8 cellular contexts compared by ENCODE assay signal in the genomic region with DNA sequence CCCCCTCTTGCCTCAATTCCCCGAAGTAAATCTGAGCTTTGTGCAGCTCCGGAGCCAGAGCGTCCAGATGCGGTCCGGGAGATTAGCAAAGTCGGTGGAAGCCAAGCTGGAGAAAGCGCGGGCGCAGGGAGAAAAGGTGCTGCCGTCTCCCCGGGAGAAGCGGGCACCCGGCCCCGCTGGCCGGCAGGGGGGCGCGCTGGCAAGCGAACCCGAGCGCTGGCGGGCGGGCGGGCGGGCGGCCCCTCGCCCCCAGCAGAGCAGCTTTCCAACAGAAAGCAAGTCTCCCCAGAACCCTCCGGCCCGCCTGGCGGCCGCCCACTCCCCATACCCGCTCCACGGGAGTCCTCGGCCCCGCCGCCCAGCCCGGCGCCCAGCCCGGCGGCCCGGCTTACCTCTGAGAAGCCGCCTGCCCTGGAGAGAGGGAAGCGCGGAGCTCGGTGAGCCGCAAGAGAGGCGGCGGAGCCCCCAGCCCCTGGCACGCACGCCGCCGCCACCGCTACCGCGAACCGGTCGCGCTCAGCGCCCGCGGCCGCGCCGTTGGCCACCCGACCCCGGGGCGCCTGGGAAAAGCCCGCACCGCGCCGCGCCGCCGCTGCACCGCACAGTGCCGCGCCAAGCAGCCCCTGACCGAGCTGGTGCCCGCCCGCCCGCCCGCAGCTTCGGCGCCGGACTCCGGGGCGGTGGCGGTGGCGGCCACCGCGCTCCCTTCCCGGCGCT. TPM values are rescaled to one million over a fixed set of nuclear protein-coding genes. Genes with fewer than 3 reads are reported as not detected.
DNase-seq lines count a peak whose midpoint lies in the region; TF ChIP-seq lines count a peak whose summit lies in the region.

No MANE protein-coding gene starts in this region.

- CTCF ChIA-PET in activated CD4-positive, alpha-beta T cell treated with anti-CD3 and anti-CD28 coated beads, Interleukin-2, amount 10 ng/mL, durations not matched to agents 7 days and 5 days (lab: Charles Lee) = interaction anchor here (1.1 kb wide), 1 partner anchor 29 kb away, joined by 4 read pairs; the partner anchor contains the start of gene RPS4X
- CTCF ChIA-PET in MCF 10A (lab: Yijun Ruan, JAX) = interaction anchor here (0.7 kb wide), 1 partner anchor 15 kb away, joined by 4 read pairs; no protein-coding TSS in a partner anchor

- POLR2A ChIA-PET in activated CD4-positive, alpha-beta T cell treated with anti-CD3 and anti-CD28 coated beads, Interleukin-2, amount 10 ng/mL, durations not matched to agents 7 days and 5 days (lab: Charles Lee) = no interaction called here
- POLR2A ChIA-PET in MCF 10A (lab: Yijun Ruan, JAX) = interaction anchor here (0.7 to 1.3 kb wide), 2 partner anchors 30 to 32 kb away, joined by 3 to 8 read pairs; no protein-coding TSS in a partner anchor

- TF ChIP-seq CTCF in MCF 10A (IDR thresholded peaks at IDR 0.05; ENCODE audit: unreplicated experiment) (no peak), mesothelial cell of epicardium (IDR thresholded peaks at IDR 0.05; ENCODE audit: unreplicated experiment) (no peak)

- peaks cover 72% of the 10 kb centered on the region for H3K27me3 Mint-ChIP-seq in activated CD4-positive, alpha-beta T cell treated with anti-CD3 and anti-CD28 coated beads, Interleukin-2, amount 10 ng/mL, durations not matched to agents 7 days and 5 days
- peaks cover 75% of the 10 kb centered on the region for H3K27me3 Mint-ChIP-seq in MCF 10A (ENCODE audit: insufficient read depth, unreplicated experiment)
- peaks cover 72% of the 10 kb centered on the region for H3K27me3 Mint-ChIP-seq in mesothelial cell of epicardium (ENCODE audit: low read depth)

- no peak for DNase-seq in activated CD4-positive, alpha-beta T cell treated with anti-CD3 and anti-CD28 coated beads, Interleukin-2, amount 10 ng/mL, durations not matched to agents 7 days and 5 days
- DNase-seq in activated CD4-positive, alpha-beta T cell treated with anti-CD3 and anti-CD28 coated beads, Interleukin-2, amount 50 U/mL, for 4 hours = no peak
- DNase-seq in Jurkat, Clone E6-1 (ENCODE audit: low read depth, low spot score) = no peak
- DNase-seq in MCF 10A (ENCODE audit: unreplicated experiment) (no peak), mesothelial cell of epicardium (ENCODE audit: low spot score in 2 of 2, unreplicated experiment in 2 of 2) (peak in 1 of 2 experiments; percentile 44), NCI-H2171 (lab: John Stamatoyannopoulos, UW) (no peak), GDM1 (lab: John Stamatoyannopoulos, UW) (no peak)
- DNase-seq in stimulated activated CD4-positive, alpha-beta T cell treated with anti-CD3 and anti-CD28 coated beads, Interleukin-2, amount 100 ng/mL, for 48 hours = no peak

- H3K9me3 Mint-ChIP-seq in activated CD4-positive, alpha-beta T cell treated with anti-CD3 and anti-CD28 coated beads, Interleukin-2, amount 10 ng/mL, durations not matched to agents 7 days and 5 days = no peaks in the 10 kb centered on the region
- H3K9me3 Mint-ChIP-seq in MCF 10A (ENCODE audit: unreplicated experiment) = no peaks in the 10 kb centered on the region
- peaks cover 5% of the 10 kb centered on the region for H3K9me3 Mint-ChIP-seq in mesothelial cell of epicardium

- H3K36me3 Mint-ChIP-seq in activated CD4-positive, alpha-beta T cell treated with anti-CD3 and anti-CD28 coated beads, Interleukin-2, amount 10 ng/mL, durations not matched to agents 7 days and 5 days (ENCODE audit: low read depth) = no peaks in the 10 kb centered on the region
- no peaks in the 10 kb centered on the region for H3K36me3 Mint-ChIP-seq in MCF 10A (ENCODE audit: insufficient read depth, unreplicated experiment)
- no peaks in the 10 kb centered on the region for H3K36me3 Mint-ChIP-seq in mesothelial cell of epicardium

- intact Hi-C loops in MCF 10A (cut with micrococcal nuclease) = no loop called here

- H3K27ac Mint-ChIP-seq in activated CD4-positive, alpha-beta T cell treated with anti-CD3 and anti-CD28 coated beads, Interleukin-2, amount 10 ng/mL, durations not matched to agents 7 days and 5 days = no peak overlapping the region
- H3K27ac Mint-ChIP-seq in MCF 10A (ENCODE audit: low read depth, unreplicated experiment) (no peak overlapping the region), mesothelial cell of epicardium (no peak overlapping the region)

- BruUV-seq in MCF 10A (replicated peaks; lab: Mats Ljungman, UMichigan) = no TSS peak

- H3K4me3 ChIP-seq in Jurkat, Clone E6-1 (ENCODE audit: low read length) = peak overlapping the region; percentile 54

- H3K4me1 Mint-ChIP-seq in activated CD4-positive, alpha-beta T cell treated with anti-CD3 and anti-CD28 coated beads, Interleukin-2, amount 10 ng/mL, durations not matched to agents 7 days and 5 days = peaks cover 24% of the 10 kb centered on the region
- H3K4me1 Mint-ChIP-seq in MCF 10A (ENCODE audit: insufficient read depth, unreplicated experiment) (peaks cover 7% of the 10 kb centered on the region), mesothelial cell of epicardium (peaks cover 21% of the 10 kb centered on the region)

- H3K4me3 Mint-ChIP-seq in activated CD4-positive, alpha-beta T cell treated with anti-CD3 and anti-CD28 coated beads, Interleukin-2, amount 10 ng/mL, durations not matched to agents 7 days and 5 days = peak overlapping the region; percentile 51
- H3K4me3 Mint-ChIP-seq in MCF 10A (ENCODE audit: unreplicated experiment) = peak overlapping the region; percentile 82
- H3K4me3 Mint-ChIP-seq in mesothelial cell of epicardium = peak overlapping the region; percentile 79

RNA-seq across cellular contexts. Expression of gene CITED1, which starts 0.5 kb away (rescaled TPM):
- not detected for total RNA-seq in activated CD4-positive, alpha-beta T cell treated with anti-CD3 and anti-CD28 coated beads, Interleukin-2, amount 10 ng/mL, durations not matched to agents 7 days and 5 days
- polyA plus RNA-seq in Jurkat, Clone E6-1 (2012; ENCODE audit: insufficient read depth, insufficient read length) = 4.3 TPM
- total RNA-seq in MCF 10A (2022) (0.37 and 0.72 TPM in 2 replicates), mesothelial cell of epicardium (1.4 to 2.8 TPM (median 1.6 TPM) in 3 replicates)

RNA-seq across cellular contexts. Expression of gene RPS4X, which starts 29.2 kb away (rescaled TPM):
- 100 to 1,000 TPM; 937 to 973 TPM for total RNA-seq in activated CD4-positive, alpha-beta T cell treated with anti-CD3 and anti-CD28 coated beads, Interleukin-2, amount 10 ng/mL, durations not matched to agents 7 days and 5 days
- polyA plus RNA-seq in Jurkat, Clone E6-1 (2012; ENCODE audit: insufficient read depth, insufficient read length) = 1,994 TPM
- total RNA-seq in MCF 10A (2022) (1,160 and 1,731 TPM in 2 replicates), mesothelial cell of epicardium (1,669 to 1,774 TPM (median 1,760 TPM) in 3 replicates)
